Comparison of ENCODE assay signal across 2 cellular contexts in the genomic region with DNA sequence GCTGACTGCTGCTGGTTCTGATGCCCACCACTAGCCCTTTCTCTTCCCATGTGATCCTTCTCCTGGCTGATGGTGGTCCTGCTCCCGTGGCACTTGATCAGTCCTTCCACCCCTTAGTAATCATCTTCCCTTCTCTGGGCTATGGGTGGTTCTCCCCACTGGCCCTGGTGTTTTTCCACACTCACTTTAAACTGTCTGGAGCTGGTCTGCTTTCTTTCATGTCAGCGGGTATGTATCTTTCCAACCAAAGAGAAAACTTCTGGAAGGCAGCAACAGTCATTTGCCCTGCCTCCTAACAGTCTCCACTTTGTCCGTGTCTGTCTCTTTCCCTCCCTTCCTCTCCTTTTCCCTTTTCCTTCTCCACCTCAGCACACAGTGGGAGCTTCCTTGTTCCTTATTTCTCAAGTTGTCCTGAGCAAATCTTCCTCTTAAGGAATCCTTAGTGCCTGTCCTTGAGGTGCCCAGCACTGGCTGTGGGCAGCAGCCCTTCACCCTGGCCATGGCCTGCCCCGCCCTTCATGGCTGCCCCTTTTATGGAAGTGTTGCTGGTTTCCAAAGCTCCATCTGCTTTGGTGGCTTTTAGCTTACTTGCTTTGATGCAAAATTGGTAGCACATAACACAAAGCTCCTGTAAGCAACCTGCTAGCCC.
TF ChIP-seq lines count a peak whose summit lies in the region.

No MANE protein-coding gene starts in this region.

TF ChIP-seq in SK-N-SH treated with all-trans-retinoic acid at 6 μM for 48 hours, 23 proteins besides CTCF, POLR2A, EP300 and RAD21 (continued from another document):
- TF ChIP-seq, protein P1, sequence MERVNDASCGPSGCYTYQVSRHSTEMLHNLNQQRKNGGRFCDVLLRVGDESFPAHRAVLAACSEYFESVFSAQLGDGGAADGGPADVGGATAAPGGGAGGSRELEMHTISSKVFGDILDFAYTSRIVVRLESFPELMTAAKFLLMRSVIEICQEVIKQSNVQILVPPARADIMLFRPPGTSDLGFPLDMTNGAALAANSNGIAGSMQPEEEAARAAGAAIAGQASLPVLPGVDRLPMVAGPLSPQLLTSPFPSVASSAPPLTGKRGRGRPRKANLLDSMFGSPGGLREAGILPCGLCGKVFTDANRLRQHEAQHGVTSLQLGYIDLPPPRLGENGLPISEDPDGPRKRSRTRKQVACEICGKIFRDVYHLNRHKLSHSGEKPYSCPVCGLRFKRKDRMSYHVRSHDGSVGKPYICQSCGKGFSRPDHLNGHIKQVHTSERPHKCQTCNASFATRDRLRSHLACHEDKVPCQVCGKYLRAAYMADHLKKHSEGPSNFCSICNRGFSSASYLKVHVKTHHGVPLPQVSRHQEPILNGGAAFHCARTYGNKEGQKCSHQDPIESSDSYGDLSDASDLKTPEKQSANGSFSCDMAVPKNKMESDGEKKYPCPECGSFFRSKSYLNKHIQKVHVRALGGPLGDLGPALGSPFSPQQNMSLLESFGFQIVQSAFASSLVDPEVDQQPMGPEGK (CRISPR knock-in tag; IDR thresholded peaks at IDR 0.05; ENCODE audit: borderline replicate concordance): no peak
- TF ChIP-seq ZNF70 (CRISPR knock-in tag; IDR thresholded peaks at IDR 0.05) (no peak), ZC3H10 (CRISPR knock-in tag; IDR thresholded peaks at IDR 0.05) (no peak), BACH2 (CRISPR knock-in tag; IDR thresholded peaks at IDR 0.05; ENCODE audit: borderline replicate concordance) (no peak)

TF ChIP-seq in SK-N-SH, 30 proteins besides CTCF, POLR2A, EP300 and RAD21 (continued from another document):
- TF ChIP-seq, protein P2, sequence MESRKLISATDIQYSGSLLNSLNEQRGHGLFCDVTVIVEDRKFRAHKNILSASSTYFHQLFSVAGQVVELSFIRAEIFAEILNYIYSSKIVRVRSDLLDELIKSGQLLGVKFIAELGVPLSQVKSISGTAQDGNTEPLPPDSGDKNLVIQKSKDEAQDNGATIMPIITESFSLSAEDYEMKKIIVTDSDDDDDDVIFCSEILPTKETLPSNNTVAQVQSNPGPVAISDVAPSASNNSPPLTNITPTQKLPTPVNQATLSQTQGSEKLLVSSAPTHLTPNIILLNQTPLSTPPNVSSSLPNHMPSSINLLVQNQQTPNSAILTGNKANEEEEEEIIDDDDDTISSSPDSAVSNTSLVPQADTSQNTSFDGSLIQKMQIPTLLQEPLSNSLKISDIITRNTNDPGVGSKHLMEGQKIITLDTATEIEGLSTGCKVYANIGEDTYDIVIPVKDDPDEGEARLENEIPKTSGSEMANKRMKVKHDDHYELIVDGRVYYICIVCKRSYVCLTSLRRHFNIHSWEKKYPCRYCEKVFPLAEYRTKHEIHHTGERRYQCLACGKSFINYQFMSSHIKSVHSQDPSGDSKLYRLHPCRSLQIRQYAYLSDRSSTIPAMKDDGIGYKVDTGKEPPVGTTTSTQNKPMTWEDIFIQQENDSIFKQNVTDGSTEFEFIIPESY (IDR thresholded peaks at IDR 0.05; ENCODE audit: borderline replicate concordance, low read depth): no peak
- no peak for TF ChIP-seq RFX5 (IDR thresholded peaks at IDR 0.05; ENCODE audit: low read length)
